ENCODE assay signal across 26 cellular contexts in genomic region chr2:15756011-15756550, GRCh38.
"Had no signal": no experiment of that assay in that cellular context is flagged by ENCODE, and none has a peak within 500 bp of the region (broad histone marks: within the 10 kb centered on the region; RNA-seq: fewer than 3 reads in every experiment).

No MANE protein-coding gene starts in this region.

- H3K9me3 ChIP-seq: left ventricle myocardium inferior, ovary, sigmoid colon, suprapubic skin, thoracic aorta, tibial artery, upper lobe of left lung, vagina had no signal

- H3K27me3 ChIP-seq: neural progenitor cell, ovary, sigmoid colon, spleen, suprapubic skin, tibial artery, upper lobe of left lung, vagina had no signal

- H3K9me3 Mint-ChIP-seq: stimulated activated naive CD8-positive, alpha-beta T cell treated with anti-CD3 and anti-CD28 coated beads, Interleukin-15, Interleukin-2, amounts not matched to agents 100 ng/mL and 50 ng/mL, for 24 hours had no signal

- H3K4me1 ChIP-seq: sigmoid colon, suprapubic skin, tibial artery, vagina had no signal

- H2AFZ ChIP-seq: neural progenitor cell had no signal

- H3K4me2 ChIP-seq: neural progenitor cell had no signal

- FAIRE-seq: kidney, small intestine had no signal

- H3K4me3 Mint-ChIP-seq: mesothelial cell of epicardium; naive B cell; natural killer cell; nephron progenitor cell; stimulated activated effector memory CD8-positive, alpha-beta T cell treated with anti-CD3 and anti-CD28 coated beads, Interleukin-12 subunit alpha, Interleukin-12 subunit beta, amount 100 ng/mL, for 72 hours; stimulated activated naive CD8-positive, alpha-beta T cell treated with anti-CD3 and anti-CD28 coated beads, Interleukin-15, Interleukin-2, amounts not matched to agents 100 ng/mL and 50 ng/mL, for 24 hours had no signal

- H3K27ac Mint-ChIP-seq: naive B cell; natural killer cell; nephron progenitor cell; neural progenitor cell; progenitor cell of endocrine pancreas; stimulated activated effector memory CD8-positive, alpha-beta T cell treated with anti-CD3 and anti-CD28 coated beads, Interleukin-12 subunit alpha, Interleukin-12 subunit beta, amount 100 ng/mL, for 72 hours; stimulated activated naive CD8-positive, alpha-beta T cell treated with anti-CD3 and anti-CD28 coated beads, Interleukin-15, Interleukin-2, amounts not matched to agents 100 ng/mL and 50 ng/mL, for 24 hours had no signal

- H3K36me3 ChIP-seq: left ventricle myocardium inferior, neural progenitor cell, ovary, sigmoid colon, spleen, suprapubic skin, thoracic aorta, tibial artery, upper lobe of left lung, vagina had no signal

- H3K9ac ChIP-seq: neural progenitor cell had no signal

- H3K4me3 ChIP-seq: left ventricle myocardium inferior, lung, neural progenitor cell, ovary, sigmoid colon, spleen, suprapubic skin, thoracic aorta, tibial artery, upper lobe of left lung, vagina had no signal

- H3K36me3 Mint-ChIP-seq: naive B cell; natural killer cell; neural progenitor cell; stimulated activated effector memory CD8-positive, alpha-beta T cell treated with anti-CD3 and anti-CD28 coated beads, Interleukin-12 subunit alpha, Interleukin-12 subunit beta, amount 100 ng/mL, for 72 hours had no signal

- DNase-seq: hippocampal formation; kidney; left colon; left ventricle myocardium inferior; mesendoderm; naive B cell; natural killer cell; nephron progenitor cell; ovary; right cardiac atrium; sigmoid colon; spleen; stimulated activated CD4-positive, alpha-beta T cell treated with anti-CD3 and anti-CD28 coated beads, Interleukin-4, amount 100 ng/mL, for 24 hours; stimulated activated naive CD4-positive, alpha-beta T cell; tibial artery; upper lobe of left lung had no signal

- H3K27ac ChIP-seq: left ventricle myocardium inferior, neural progenitor cell, ovary, sigmoid colon, spleen, suprapubic skin, thoracic aorta, tibial artery, upper lobe of left lung, vagina had no signal

- ATAC-seq: left colon; natural killer cell; right cardiac atrium; stimulated activated effector memory CD8-positive, alpha-beta T cell treated with anti-CD3 and anti-CD28 coated beads, Interleukin-12 subunit alpha, Interleukin-12 subunit beta, amount 100 ng/mL, for 72 hours had no signal

- H3K4me1 Mint-ChIP-seq: naive B cell; natural killer cell; stimulated activated effector memory CD8-positive, alpha-beta T cell treated with anti-CD3 and anti-CD28 coated beads, Interleukin-12 subunit alpha, Interleukin-12 subunit beta, amount 100 ng/mL, for 72 hours had no signal
